ENCODE assay signal across 8 cellular contexts in genomic region chr1:235502601-235503332, GRCh38. TPM values are rescaled to one million over a fixed set of nuclear protein-coding genes. Genes with fewer than 3 reads are reported as not detected.
DNase-seq lines count a peak whose midpoint lies in the region; ATAC-seq and TF ChIP-seq lines count a peak whose summit lies in the region.

No MANE protein-coding gene starts in this region.

- peak overlapping the region; percentile 79 to 98 (median 95) for H3K27ac ChIP-seq in spleen

- peaks cover 8% of the 10 kb centered on the region for H3K36me3 Mint-ChIP-seq in activated T-helper 1 cell treated with anti-CD3 and anti-CD28 coated beads, Interleukin-12 subunit alpha, Interleukin-12 subunit beta, Interleukin-2, Interleukin-4 antibody, amounts not matched to agents 30 ng/mL and 10 ng/mL and 1 ng/mL, durations not matched to agents 14 hours and 24 hours and 36 hours (ENCODE audit: low read depth)

- H3K27ac Mint-ChIP-seq in activated T-helper 1 cell treated with anti-CD3 and anti-CD28 coated beads, Interleukin-12 subunit alpha, Interleukin-12 subunit beta, Interleukin-2, Interleukin-4 antibody, amounts not matched to agents 30 ng/mL and 10 ng/mL and 1 ng/mL, durations not matched to agents 14 hours and 24 hours and 36 hours = peak overlapping the region; percentile 74

- no peak for ATAC-seq in HG02973 (IDR thresholded peaks at IDR 0.05; ENCODE audit: unreplicated experiment)

- H3K27me3 ChIP-seq in spleen (replicated peaks in 1 of 7) = no peaks in the 10 kb centered on the region

- peaks cover 7 to 33% (median 20%) of the 10 kb centered on the region in 6 donors for H3K4me1 ChIP-seq in spleen

- no peaks in the 10 kb centered on the region for H3K9me3 Mint-ChIP-seq in activated T-helper 1 cell treated with anti-CD3 and anti-CD28 coated beads, Interleukin-12 subunit alpha, Interleukin-12 subunit beta, Interleukin-2, Interleukin-4 antibody, amounts not matched to agents 30 ng/mL and 10 ng/mL and 1 ng/mL, durations not matched to agents 14 hours and 24 hours and 36 hours

- DNase-seq in ACHN (peak; percentile 17), H4 (ENCODE audit: low spot score) (peak; percentile 20), spleen (no peak), head of caudate nucleus (no peak), NCI-H1092 (lab: John Stamatoyannopoulos, UW) (no peak)
- DNase-seq in activated T-helper 1 cell treated with anti-CD3 and anti-CD28 coated beads, Interleukin-12 subunit alpha, Interleukin-12 subunit beta, Interleukin-2, Interleukin-4 antibody, amounts not matched to agents 30 ng/mL and 10 ng/mL and 1 ng/mL, durations not matched to agents 14 hours and 24 hours and 36 hours (ENCODE audit: low spot score) = no peak

- H3K4me1 Mint-ChIP-seq in activated T-helper 1 cell treated with anti-CD3 and anti-CD28 coated beads, Interleukin-12 subunit alpha, Interleukin-12 subunit beta, Interleukin-2, Interleukin-4 antibody, amounts not matched to agents 30 ng/mL and 10 ng/mL and 1 ng/mL, durations not matched to agents 14 hours and 24 hours and 36 hours (ENCODE audit: low read depth) = peaks cover 46% of the 10 kb centered on the region

- whole genome bisulfite sequencing in spleen, 5 donors = 48 to 60% (median 49%) methylated on average over 3 of the region's 3 CpGs

- in situ Hi-C loops in ACHN (cut with HindIII; ENCODE audit: low pct_ligation_motif_present, low pct_unique_long_range_greater_than_20kb, low sequenced_read_pairs) = no loop called here

- no peaks in the 10 kb centered on the region for H3K9me3 ChIP-seq in spleen

- TF ChIP-seq CTCF in spleen (IDR thresholded peaks at IDR 0.05 in 8 of 11, conservative IDR thresholded peaks at IDR 0.05 in 3 of 11) = no peak

- intact Hi-C loops in activated T-helper 1 cell treated with anti-CD3 and anti-CD28 coated beads, Interleukin-12 subunit alpha, Interleukin-12 subunit beta, Interleukin-2, Interleukin-4 antibody, amounts not matched to agents 30 ng/mL and 10 ng/mL and 1 ng/mL, durations not matched to agents 14 hours and 24 hours and 36 hours (cut with micrococcal nuclease) = loop anchor here (5.0 to 10.0 kb wide), 6 partner anchors 135 to 1022 kb away; partner anchors contain the start of genes LGALS8, LYST, NID1 and TBCE
- intact Hi-C loops in spleen (cut with DNase I; ENCODE audit: low total_unique reads) (no loop called here), head of caudate nucleus (cut with DNase I) (loop anchor here (10.0 kb wide), 1 partner anchor 178 kb away; the partner anchor contains the start of genes ARID4B and GGPS1)

- H3K36me3 ChIP-seq in spleen = no peaks in the 10 kb centered on the region

- H3K27me3 Mint-ChIP-seq in activated T-helper 1 cell treated with anti-CD3 and anti-CD28 coated beads, Interleukin-12 subunit alpha, Interleukin-12 subunit beta, Interleukin-2, Interleukin-4 antibody, amounts not matched to agents 30 ng/mL and 10 ng/mL and 1 ng/mL, durations not matched to agents 14 hours and 24 hours and 36 hours (ENCODE audit: insufficient read depth) = peaks cover 12% of the 10 kb centered on the region

- H3K4me3 ChIP-seq in iPS-11a (ENCODE audit: low read depth, low read length) = peak overlapping the region; percentile 91
- peak overlapping the region in 7 of 8 donors; percentile 73 to 98 (median 90) for H3K4me3 ChIP-seq in spleen

- no peak for TF ChIP-seq POLR2A in spleen (IDR thresholded peaks at IDR 0.05)

- H3K4me3 Mint-ChIP-seq in activated T-helper 1 cell treated with anti-CD3 and anti-CD28 coated beads, Interleukin-12 subunit alpha, Interleukin-12 subunit beta, Interleukin-2, Interleukin-4 antibody, amounts not matched to agents 30 ng/mL and 10 ng/mL and 1 ng/mL, durations not matched to agents 14 hours and 24 hours and 36 hours = peak overlapping the region; percentile 87

RNA-seq across cellular contexts. Expression of gene B3GALNT2, which starts 1.5 kb away (rescaled TPM):
- total RNA-seq in H4 (2014; rRNA removed; shearing (Covaris generic)) = 25.2 and 26.8 TPM in 2 replicates
- 18.5 and 20.3 TPM in 2 replicates for total RNA-seq in activated T-helper 1 cell treated with anti-CD3 and anti-CD28 coated beads, Interleukin-12 subunit alpha, Interleukin-12 subunit beta, Interleukin-2, Interleukin-4 antibody, amounts not matched to agents 30 ng/mL and 10 ng/mL and 1 ng/mL, durations not matched to agents 14 hours and 24 hours and 36 hours
- total RNA-seq in spleen = 10 to 100 TPM in 6 of 7 donors, 1 to 10 TPM in 1; 8.8 to 35.1 (median 12.0) TPM
- 1 to 10 TPM; 1.1 to 3.5 (median 1.9) TPM for polyA plus RNA-seq in spleen

Comparison
In these comparisons a context has a peak if more than half of its experiments do, and no peak if none do; other contexts are left out.
1. DNase-seq: peak in ACHN (single experiment) and H4 (single experiment); none in activated T-helper 1 cell treated with anti-CD3 and anti-CD28 coated beads, Interleukin-12 subunit alpha, Interleukin-12 subunit beta, Interleukin-2, Interleukin-4 antibody, amounts not matched to agents 30 ng/mL and 10 ng/mL and 1 ng/mL, durations not matched to agents 14 hours and 24 hours and 36 hours (single experiment), spleen (single experiment), head of caudate nucleus (0 of 42) and NCI-H1092 (single experiment).